Comparison of ENCODE assay signal across 17 cellular contexts in genomic region chr1:3886691-3887090, GRCh38.
"Had no signal": no experiment of that assay in that cellular context is flagged by ENCODE, and none has a peak within 500 bp of the region (broad histone marks: within the 10 kb centered on the region; RNA-seq: fewer than 3 reads in every experiment).

No MANE protein-coding gene starts in this region.

- ATAC-seq: activated T-cell treated with anti-CD3 and anti-CD28 coated beads, Interleukin-2, amount 50 U/mL, for 72 hours; gastroesophageal sphincter; left lobe of liver; mucosa of descending colon; naive thymus-derived CD4-positive, alpha-beta T cell; stimulated activated naive CD8-positive, alpha-beta T cell treated with anti-CD3 and anti-CD28 coated beads, Interleukin-15, amount 100 ng/mL, for 72 hours; T-cell had no signal

- H3K4me1 ChIP-seq: gastroesophageal sphincter, right atrium auricular region had no signal

- DNase-seq: activated CD4-positive, alpha-beta T cell treated with anti-CD3 and anti-CD28 coated beads, Interleukin-2, amount 50 U/mL, for 48 hours; activated CD4-positive, CD25-positive, alpha-beta regulatory T cell treated with anti-CD3 and anti-CD28 coated beads, Interleukin-2, amount 50 U/mL, for 72 hours; activated T-cell treated with anti-CD3 and anti-CD28 coated beads, Interleukin-2, amount 50 U/mL, for 72 hours; mammary epithelial cell; naive thymus-derived CD4-positive, alpha-beta T cell; occipital lobe; stimulated activated CD4-positive, alpha-beta T cell treated with anti-CD3 and anti-CD28 coated beads, Interleukin-4, amount 100 ng/mL, for 4 hours; stimulated activated CD8-positive, alpha-beta memory T cell treated with anti-CD3 and anti-CD28 coated beads, Interleukin-4, amount 100 ng/mL, for 48 hours; stimulated activated naive CD8-positive, alpha-beta T cell treated with anti-CD3 and anti-CD28 coated beads, Interleukin-15, amount 100 ng/mL, for 72 hours; T-cell had no signal

- H3K4me3 ChIP-seq: gastroesophageal sphincter, mucosa of descending colon, right atrium auricular region, skin epidermis had no signal

- H3K9me3 ChIP-seq: gastroesophageal sphincter, mucosa of descending colon, right atrium auricular region had no signal

- H3K4me3 Mint-ChIP-seq: activated T-cell treated with anti-CD3 and anti-CD28 coated beads, Interleukin-2, amount 50 U/mL, for 72 hours; naive thymus-derived CD4-positive, alpha-beta T cell; stimulated activated naive CD8-positive, alpha-beta T cell treated with anti-CD3 and anti-CD28 coated beads, Interleukin-15, amount 100 ng/mL, for 72 hours; T-cell; type B pancreatic cell had no signal

- H3K27ac ChIP-seq: gastroesophageal sphincter, right atrium auricular region, skin epidermis had no signal

- H3K27me3 ChIP-seq: gastroesophageal sphincter, right atrium auricular region had no signal

- H3K9me3 Mint-ChIP-seq: activated T-cell treated with anti-CD3 and anti-CD28 coated beads, Interleukin-2, amount 50 U/mL, for 72 hours; naive thymus-derived CD4-positive, alpha-beta T cell; stimulated activated naive CD8-positive, alpha-beta T cell treated with anti-CD3 and anti-CD28 coated beads, Interleukin-15, amount 100 ng/mL, for 72 hours; T-cell; type B pancreatic cell had no signal

- H3K27ac Mint-ChIP-seq: activated T-cell treated with anti-CD3 and anti-CD28 coated beads, Interleukin-2, amount 50 U/mL, for 72 hours; progenitor cell of endocrine pancreas; type B pancreatic cell had no signal

- H3K27me3 Mint-ChIP-seq: naive thymus-derived CD4-positive, alpha-beta T cell; progenitor cell of endocrine pancreas; stimulated activated naive CD8-positive, alpha-beta T cell treated with anti-CD3 and anti-CD28 coated beads, Interleukin-15, amount 100 ng/mL, for 72 hours; T-cell; type B pancreatic cell had no signal
